8 cellular contexts compared by ENCODE assay signal in the genomic region with DNA sequence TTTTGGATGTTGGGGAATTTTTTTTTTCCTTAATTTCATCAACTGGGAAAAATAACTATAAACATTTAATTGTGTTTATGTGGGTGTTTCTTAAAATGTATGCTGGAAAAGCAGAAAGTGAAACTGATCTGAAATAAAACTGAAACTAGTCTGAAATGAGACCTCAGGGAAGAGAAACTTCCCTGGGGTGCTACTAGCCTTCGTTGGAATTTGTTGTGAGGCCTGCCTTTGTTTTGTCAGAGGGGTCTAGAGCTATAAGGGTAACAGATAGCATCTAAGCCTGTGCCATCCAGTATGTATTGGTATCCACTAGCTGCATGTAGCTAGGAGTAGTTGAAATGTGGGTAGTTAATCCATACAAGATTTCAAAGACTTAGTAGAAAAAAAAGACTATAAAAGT. TPM values are rescaled to one million over a fixed set of nuclear protein-coding genes. Genes with fewer than 3 reads are reported as not detected.
DNase-seq lines count a peak whose midpoint lies in the region; ATAC-seq and TF ChIP-seq lines count a peak whose summit lies in the region.

No MANE protein-coding gene starts in this region.

- no peak for ATAC-seq in GM21360 (IDR thresholded peaks at IDR 0.05; ENCODE audit: unreplicated experiment)
- ATAC-seq in HG03521 (IDR thresholded peaks at IDR 0.05; ENCODE audit: unreplicated experiment) = no peak

- peak overlapping the region in 4 of 5 donors; percentile 31 to 68 (median 60) for H3K27ac ChIP-seq in stomach

- peaks cover 0 to 9% (median 0%) of the 10 kb centered on the region in 4 donors for H3K9me3 ChIP-seq in stomach

- H3K27ac Mint-ChIP-seq in activated CD4-positive, alpha-beta memory T cell treated with anti-CD3 and anti-CD28 coated beads for 36 hours = no peak overlapping the region

- no peaks in the 10 kb centered on the region for H3K36me3 ChIP-seq in stomach

- TF ChIP-seq EP300 in stomach (IDR thresholded peaks at IDR 0.05) = no peak

- H3K9me3 Mint-ChIP-seq in activated CD4-positive, alpha-beta memory T cell treated with anti-CD3 and anti-CD28 coated beads for 36 hours = peaks cover 8% of the 10 kb centered on the region

- CTCF ChIA-PET in activated CD4-positive, alpha-beta memory T cell treated with anti-CD3 and anti-CD28 coated beads for 36 hours (lab: Charles Lee) = no interaction called here

- H3K36me3 Mint-ChIP-seq in activated CD4-positive, alpha-beta memory T cell treated with anti-CD3 and anti-CD28 coated beads for 36 hours = no peaks in the 10 kb centered on the region

- DNase-seq in NOMO-1 treated with DMSO at 0.1 percent for 48 hours (lab: John Stamatoyannopoulos, UW; ENCODE audit: unreplicated experiment) (peak; percentile 12), NOMO-1 treated with dmso at 0.1 percent for 144 hours (lab: John Stamatoyannopoulos, UW; ENCODE audit: unreplicated experiment) (no peak), hepatic stellate cell (ENCODE audit: low spot score) (peak; percentile 31), stomach (no peak)
- DNase-seq in activated CD4-positive, alpha-beta memory T cell treated with anti-CD3 and anti-CD28 coated beads for 36 hours = peak; percentile 12
- no peak for DNase-seq in stimulated activated CD4-positive, alpha-beta T cell treated with anti-CD3 and anti-CD28 coated beads, Interleukin-4, amount 100 ng/mL, for 24 hours

- POLR2A ChIA-PET in activated CD4-positive, alpha-beta memory T cell treated with anti-CD3 and anti-CD28 coated beads for 36 hours (lab: Charles Lee) = no interaction called here

- no peak for TF ChIP-seq CTCF in stomach (IDR thresholded peaks at IDR 0.05)

- no peak for TF ChIP-seq POLR2A in stomach (IDR thresholded peaks at IDR 0.05)

- H3K27me3 ChIP-seq in stomach = no peaks in the 10 kb centered on the region

- intact Hi-C loops in activated CD4-positive, alpha-beta memory T cell treated with anti-CD3 and anti-CD28 coated beads for 36 hours (cut with micrococcal nuclease) = no loop called here
- intact Hi-C loops in stomach (cut with DNase I; ENCODE audit: low total_unique reads) = no loop called here

- WGBS in stomach, 5 donors = 0 to 3% (median 0%) methylated on average over 1 of the region's 1 CpG

- H3K27me3 Mint-ChIP-seq in activated CD4-positive, alpha-beta memory T cell treated with anti-CD3 and anti-CD28 coated beads for 36 hours = peaks cover 3% of the 10 kb centered on the region

- H3K4me3 ChIP-seq in stomach = peak overlapping the region; percentile 23 to 34 (median 26)

- H3K4me1 Mint-ChIP-seq in activated CD4-positive, alpha-beta memory T cell treated with anti-CD3 and anti-CD28 coated beads for 36 hours (ENCODE audit: low read depth) = peaks cover 18% of the 10 kb centered on the region

- peaks cover 19 to 62% (median 41%) of the 10 kb centered on the region in 4 donors for H3K4me1 ChIP-seq in stomach

- H3K4me3 Mint-ChIP-seq in activated CD4-positive, alpha-beta memory T cell treated with anti-CD3 and anti-CD28 coated beads for 36 hours = no peak overlapping the region

RNA-seq across cellular contexts. Expression of a gene that starts 10.4 kb away (rescaled TPM):
- under 1 TPM; 0.12 to 0.33 TPM for total RNA-seq in activated CD4-positive, alpha-beta memory T cell treated with anti-CD3 and anti-CD28 coated beads for 36 hours
- 10 to 100 TPM in 3 of 5 donors, 1 to 10 TPM in 2; 2.3 to 19.8 (median 13.4) TPM for total RNA-seq in stomach
- polyA plus RNA-seq in stomach = 1 to 10 TPM; 1.2 to 3.0 (median 1.5) TPM

Comparison
In these comparisons a context has a peak if more than half of its experiments do, and no peak if none do; other contexts are left out.
1. DNase-seq: peak in NOMO-1 treated with DMSO at 0.1 percent for 48 hours (single experiment), activated CD4-positive, alpha-beta memory T cell treated with anti-CD3 and anti-CD28 coated beads for 36 hours (single experiment) and hepatic stellate cell (single experiment); none in NOMO-1 treated with dmso at 0.1 percent for 144 hours (single experiment), stomach (single experiment) and stimulated activated CD4-positive, alpha-beta T cell treated with anti-CD3 and anti-CD28 coated beads, Interleukin-4, amount 100 ng/mL, for 24 hours (single experiment).